ENCODE assay signal across 8 cellular contexts in genomic region chr17:44385287-44386181, GRCh38. TPM values are rescaled to one million over a fixed set of nuclear protein-coding genes. Genes with fewer than 3 reads are reported as not detected.
DNase-seq lines count a peak whose midpoint lies in the region; ATAC-seq, FAIRE-seq and TF ChIP-seq lines count a peak whose summit lies in the region.

No MANE protein-coding gene starts in this region.

- CTCF ChIA-PET in activated B cell treated with CpG ODN at 0.5 μM for 24 hours (lab: Charles Lee): interaction anchor here (1.2 kb wide), 1 partner anchor 10 kb away, joined by 3 read pairs; no protein-coding TSS in a partner anchor

- H3K36me3 ChIP-seq in bronchial epithelial cell (ENCODE audit: control insufficient read depth, insufficient read depth, low read length): no peaks in the 10 kb centered on the region

- H3K4me1 Mint-ChIP-seq in activated B cell treated with CpG ODN at 0.5 μM for 24 hours: peaks cover 23% of the 10 kb centered on the region

- peak overlapping the region; percentile 47 for H3K4me3 ChIP-seq in bronchial epithelial cell (ENCODE audit: low read depth, low read length)

- H3K36me3 Mint-ChIP-seq in activated B cell treated with CpG ODN at 0.5 μM for 24 hours (ENCODE audit: low read depth): no peaks in the 10 kb centered on the region

- H3K4me3 Mint-ChIP-seq in activated B cell treated with CpG ODN at 0.5 μM for 24 hours: peak overlapping the region; percentile 77

- no peaks in the 10 kb centered on the region for H3K9me3 Mint-ChIP-seq in activated B cell treated with CpG ODN at 0.5 μM for 24 hours

- H3K27me3 Mint-ChIP-seq in activated B cell treated with CpG ODN at 0.5 μM for 24 hours: peaks cover 31% of the 10 kb centered on the region

- POLR2A ChIA-PET in activated B cell treated with CpG ODN at 0.5 μM for 24 hours (lab: Charles Lee): interaction anchor here (0.6 kb wide), 1 partner anchor 306 kb away, joined by 7 read pairs; no protein-coding TSS in a partner anchor

- H3K27ac Mint-ChIP-seq in activated B cell treated with CpG ODN at 0.5 μM for 24 hours: no peak overlapping the region

- intact Hi-C loops in activated B cell treated with CpG ODN at 0.5 μM for 24 hours (cut with micrococcal nuclease): no loop called here

- peaks cover 8% of the 10 kb centered on the region for H3K27me3 ChIP-seq in bronchial epithelial cell (ENCODE audit: control insufficient read depth, insufficient read depth, low read length)

- DNase-seq in Ammon's horn (ENCODE audit: low spot score): peak; percentile 71
- peak; percentile 79 to 84 for DNase-seq in NCI-H2081 (lab: John Stamatoyannopoulos, UW)
- peak; percentile 67 for DNase-seq in activated B cell treated with CpG ODN at 0.5 μM for 24 hours
- peak; percentile 58 for DNase-seq in bronchial epithelial cell (ENCODE audit: low read depth)
- DNase-seq in islet precursor cell: peak; percentile 97
- DNase-seq in stimulated activated CD4-positive, alpha-beta T cell treated with anti-CD3 and anti-CD28 coated beads, Interleukin-12 subunit alpha, Interleukin-12 subunit beta, amount 100 ng/mL, for 48 hours (ENCODE audit: low read depth in 2 of 3, low spot score in 1 of 3): peak; percentile 79 to 84 (median 83)

- peak; percentile 52 for ATAC-seq in GM21619 (IDR thresholded peaks at IDR 0.05; ENCODE audit: unreplicated experiment)
- peak; percentile 97 for ATAC-seq in activated B cell treated with CpG ODN at 0.5 μM for 24 hours (ENCODE audit: low read depth)
- ATAC-seq in HG02885 (IDR thresholded peaks at IDR 0.05; ENCODE audit: poor library complexity, unreplicated experiment): no peak

- FAIRE-seq in bronchial epithelial cell (lab: Jason Lieb, UNC): no peak

- no peak for TF ChIP-seq CTCF in activated B cell treated with CpG ODN at 0.5 μM for 24 hours (IDR thresholded peaks at IDR 0.05)
- peak; percentile 6 for TF ChIP-seq CTCF in bronchial epithelial cell (IDR thresholded peaks at IDR 0.05; ENCODE audit: insufficient read depth, low read length, severe bottlenecking)

RNA-seq across cellular contexts. Expression of gene ITGA2B, which starts 3.9 kb away (rescaled TPM):
- not detected in 2 replicates for total RNA-seq in activated B cell treated with CpG ODN at 0.5 μM for 24 hours
- total RNA-seq in bronchial epithelial cell: under 0.01 TPM in 1 of 2 replicates, not detected in the other

RNA-seq across cellular contexts. Expression of gene FAM171A2, which starts 21.9 kb away (rescaled TPM):
- 0.49 and 0.75 TPM in 2 replicates for total RNA-seq in activated B cell treated with CpG ODN at 0.5 μM for 24 hours
- total RNA-seq in bronchial epithelial cell: 0.53 and 0.90 TPM in 2 replicates

RNA-seq across cellular contexts. Expression of gene GRN, which starts 40.4 kb away (rescaled TPM):
- 229 and 250 TPM in 2 replicates for total RNA-seq in activated B cell treated with CpG ODN at 0.5 μM for 24 hours
- 200 and 513 TPM in 2 replicates for total RNA-seq in bronchial epithelial cell
